ENCODE assay signal across 13 cellular contexts in genomic region chr7:4650471-4651047, GRCh38. TPM values are rescaled to one million over a fixed set of nuclear protein-coding genes. Genes with fewer than 3 reads are reported as not detected.
A peak's percentile ranks its signal among the peaks of the same experiment; 100 is the strongest.
DNase-seq lines count a peak whose midpoint lies in the region; FAIRE-seq and TF ChIP-seq lines count a peak whose summit lies in the region.
"Had no signal": no experiment of that assay in that cellular context is flagged by ENCODE, and none has a peak within 500 bp of the region (broad histone marks: within the 10 kb centered on the region; RNA-seq: fewer than 3 reads in every experiment).

No MANE protein-coding gene starts in this region.

- H3K27ac ChIP-seq in muscle layer of duodenum (ENCODE audit: low read length) (peak overlapping the region; percentile 16), uterus (peak overlapping the region; percentile 32 to 65)

- no peak for TF ChIP-seq CTCF in fibroblast of villous mesenchyme (IDR thresholded peaks at IDR 0.05; ENCODE audit: insufficient read depth, low read depth, low read length)
- TF ChIP-seq CTCF in uterus (IDR thresholded peaks at IDR 0.05): no peak

- H3K9me3 ChIP-seq in muscle layer of duodenum (ENCODE audit: control insufficient read depth in 1 of 2, low read length in 2 of 2): peaks cover 0 to 5% of the 10 kb centered on the region in 2 donors
- no peaks in the 10 kb centered on the region for H3K9me3 ChIP-seq in uterus
- H3K9me3 ChIP-seq: tibial nerve had no signal

- H3K36me3 ChIP-seq in muscle layer of duodenum (ENCODE audit: control insufficient read depth in 1 of 2, insufficient read depth in 2 of 2, low read length in 2 of 2) (no peaks in the 10 kb centered on the region), uterus (no peaks in the 10 kb centered on the region)
- H3K36me3 ChIP-seq: tibial nerve had no signal

- FAIRE-seq in RCC 7860 (lab: Jason Lieb, UNC): no peak

- H3K27me3 ChIP-seq in muscle layer of duodenum (ENCODE audit: low read depth, low read length) (no peaks in the 10 kb centered on the region), uterus (no peaks in the 10 kb centered on the region)
- H3K27me3 ChIP-seq: tibial nerve had no signal

- no peak overlapping the region for H3K4me3 ChIP-seq in fibroblast of villous mesenchyme (ENCODE audit: low read depth, low read length)
- H3K4me3 ChIP-seq in muscle layer of duodenum (ENCODE audit: low read depth in 1 of 2, low read length in 2 of 2): no peak overlapping the region
- H3K4me3 ChIP-seq in uterus: no peak overlapping the region
- H3K4me3 ChIP-seq: tibial nerve had no signal

- TF ChIP-seq POLR2A in uterus (IDR thresholded peaks at IDR 0.05): no peak

- DNase-seq in NCI-H2227 (lab: John Stamatoyannopoulos, UW; ENCODE audit: unreplicated experiment) (peak; percentile 13), NCI-H2227 treated with DMSO at 0.1 percent for 48 hours (lab: John Stamatoyannopoulos, UW) (no peak), fibroblast of villous mesenchyme (ENCODE audit: low read depth) (peak; percentile 72), uterus (peak; percentile 28 to 54), NCI-H69 (lab: John Stamatoyannopoulos, UW) (no peak), RCC 7860 (ENCODE audit: low spot score) (no peak), T-helper 2 cell (no peak)
- DNase-seq: 8988T; GDM1; stimulated activated CD4-positive, alpha-beta T cell treated with anti-CD3 and anti-CD28 coated beads, Interleukin-2, amount 100 ng/mL, for 48 hours; T-helper 9 cell had no signal

- peaks cover 0 to 12% of the 10 kb centered on the region in 2 donors for H3K4me1 ChIP-seq in muscle layer of duodenum (ENCODE audit: control insufficient read depth in 1 of 2, insufficient read depth in 2 of 2, low read length in 2 of 2)
- no peaks in the 10 kb centered on the region for H3K4me1 ChIP-seq in uterus

- intact Hi-C loops in uterus (cut with DNase I; ENCODE audit: low total_unique reads): no loop called here

RNA-seq across cellular contexts. Expression of gene FOXK1, which starts 31.5 kb away (rescaled TPM):
- 30.6 and 32.8 TPM in 2 replicates for total RNA-seq in fibroblast of villous mesenchyme
- total RNA-seq in uterus: 10 to 100 TPM in 3 of 4 donors, 1 to 10 TPM in 1; 9.0 to 64.1 (median 21.5) TPM

Comparison
In these comparisons a context has a peak if more than half of its experiments do, and no peak if none do; other contexts are left out.
1. DNase-seq: peak in NCI-H2227 (single experiment), fibroblast of villous mesenchyme (single experiment) and uterus (2 of 2); none in NCI-H2227 treated with DMSO at 0.1 percent for 48 hours (single experiment), NCI-H69 (single experiment), RCC 7860 (single experiment) and T-helper 2 cell (0 of 5).